8 cellular contexts compared by ENCODE assay signal in the genomic region with DNA sequence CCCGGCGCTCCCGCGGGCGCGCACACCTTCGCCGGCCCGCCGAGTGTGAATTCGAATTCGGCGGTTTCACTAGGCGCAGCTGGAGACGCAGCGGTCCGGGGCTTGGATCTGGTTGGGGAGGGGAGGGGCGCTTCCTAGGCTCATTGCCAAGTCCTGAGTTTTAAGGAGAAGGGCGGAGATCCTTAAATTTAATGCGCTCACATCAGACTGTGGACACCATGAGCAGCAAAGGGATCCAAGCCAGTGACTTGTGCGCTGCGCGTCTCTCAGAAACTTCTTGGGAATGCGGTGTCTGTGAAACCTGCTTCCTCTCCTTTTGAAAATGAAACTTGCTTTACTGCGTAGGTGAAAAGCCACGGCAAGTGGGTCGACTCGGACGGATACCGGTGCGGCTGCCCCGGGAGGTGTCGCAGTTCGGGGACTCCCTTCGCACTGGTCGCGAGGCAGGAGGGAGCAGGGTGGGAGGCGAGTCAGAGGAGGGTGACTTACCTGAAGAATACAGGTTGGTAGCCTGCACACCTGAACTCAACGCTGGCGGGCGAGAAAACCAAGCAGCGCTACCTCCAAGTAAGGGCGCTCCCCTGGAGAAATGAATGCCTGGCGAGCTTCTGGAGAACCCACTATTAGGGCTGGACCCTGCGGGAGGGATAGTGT. TPM values are rescaled to one million over a fixed set of nuclear protein-coding genes. Genes with fewer than 3 reads are reported as not detected.
DNase-seq lines count a peak whose midpoint lies in the region; ATAC-seq, FAIRE-seq and TF ChIP-seq lines count a peak whose summit lies in the region.

No MANE protein-coding gene starts in this region.

- CTCF ChIA-PET in GM12878 (lab: Yijun Ruan, JAX), result interaction anchor here (1.4 kb wide), 2 partner anchors 68 to 72 kb away, joined by 3 to 5 read pairs; no protein-coding TSS in a partner anchor

- in situ Hi-C loops in GM12878 (cut with MboI), result no loop called here

- RAD21 ChIA-PET in GM12878 (lab: Charles Lee; ENCODE audit: unreplicated experiment), result no interaction called here

- TF ChIP-seq CTCF in GM12878 (IDR thresholded peaks at IDR 0.05 in 2 of 3, conservative IDR thresholded peaks at IDR 0.05 in 1 of 3; ENCODE audit: control insufficient read depth in 2 of 3, extremely low read depth in 1 of 3, insufficient read depth in 1 of 3, low read depth in 3 of 3, low read length in 3 of 3), result no peak
- TF ChIP-seq CTCF in keratinocyte (optimal IDR thresholded peaks at IDR 0.05 in 1 of 3, IDR thresholded peaks at IDR 0.05 in 1 of 3, conservative IDR thresholded peaks at IDR 0.05 in 1 of 3; ENCODE audit: extremely low read depth in 1 of 3, insufficient read depth in 2 of 3, low read length in 3 of 3), result no peak

- no peaks in the 10 kb centered on the region for H3K79me2 ChIP-seq in GM12878 (ENCODE audit: control insufficient read depth, insufficient read depth, low read length)
- no peaks in the 10 kb centered on the region for H3K79me2 ChIP-seq in keratinocyte (ENCODE audit: control insufficient read depth, insufficient read depth, low read length)

- no peaks in the 10 kb centered on the region for H3K36me3 ChIP-seq in GM12878 (ENCODE audit: control insufficient read depth in 2 of 2, insufficient read depth in 2 of 2, low read length in 1 of 2)
- no peaks in the 10 kb centered on the region for H3K36me3 ChIP-seq in keratinocyte (ENCODE audit: control insufficient read depth in 2 of 2, extremely low read depth in 1 of 2, insufficient read depth in 2 of 2, low read length in 2 of 2)

- no peak for TF ChIP-seq POLR2A in GM12878 (IDR thresholded peaks at IDR 0.05; ENCODE audit: low read depth, low read length)

- dilution Hi-C loops in keratinocyte (cut with MboI; ENCODE audit: extremely low pct_ligation_motif_present, low sequenced_read_pairs), result no loop called here

- H3K27me3 ChIP-seq in GM12878 (replicated peaks in 1 of 2; ENCODE audit: control insufficient read depth in 2 of 2, insufficient read depth in 2 of 2, low read length in 1 of 2) (peaks cover 5 to 10% of the 10 kb centered on the region in 2 experiments; a peak in 2 of 4 replicates), keratinocyte (ENCODE audit: control insufficient read depth, extremely low read depth, insufficient read depth, low read length) (peaks cover 3% of the 10 kb centered on the region)

- intact Hi-C loops in GM12878 (cut with micrococcal nuclease; ENCODE audit: unreplicated experiment), result loop anchor here (2.0 kb wide), 1 partner anchor 48 kb away; no protein-coding TSS in a partner anchor

- H3K4me1 ChIP-seq in GM12878 (ENCODE audit: control insufficient read depth, insufficient read depth, low read length) (peaks cover 11% of the 10 kb centered on the region), keratinocyte (ENCODE audit: control insufficient read depth, extremely low read depth, insufficient read depth, low read length) (peaks cover 15% of the 10 kb centered on the region)

- H2AFZ ChIP-seq in GM12878 (ENCODE audit: control insufficient read depth, low read depth, low read length) (peak overlapping the region; percentile 13; the same call in 1 of the 2 replicates), keratinocyte (ENCODE audit: control insufficient read depth, low read length) (peak overlapping the region; percentile 57)

- DNase-seq in AML-193 (lab: John Stamatoyannopoulos, UW), result peak; percentile 27 to 32
- DNase-seq in GOT3 (lab: John Stamatoyannopoulos, UW), result peak; percentile 4
- DNase-seq in T-helper 22 cell (ENCODE audit: low read depth), result peak; percentile 36
- no peak for DNase-seq in GM12878 (ENCODE audit: low read depth, low spot score)
- no peak for DNase-seq in keratinocyte (ENCODE audit: low read depth, low spot score)
- DNase-seq in stimulated activated CD4-positive, alpha-beta T cell treated with anti-CD3 and anti-CD28 coated beads, Interleukin-1b, Interleukin-23, amount 100 ng/mL, for 4 hours (ENCODE audit: low read depth in 2 of 2), result peak; percentile 26 to 37
- DNase-seq in NCI-H2196 treated with DMSO at 0.1 percent for 48 hours (lab: John Stamatoyannopoulos, UW; ENCODE audit: unreplicated experiment), result no peak
- DNase-seq in NOMO-1 treated with DMSO at 0.1 percent for 48 hours (lab: John Stamatoyannopoulos, UW; ENCODE audit: unreplicated experiment), result no peak

- H3K27ac ChIP-seq in GM12878 (ENCODE audit: control insufficient read depth, insufficient read depth) (no peak overlapping the region), keratinocyte (ENCODE audit: control insufficient read depth, insufficient read depth, low read length) (no peak overlapping the region)

- H3K4me2 ChIP-seq in GM12878 (ENCODE audit: control insufficient read depth, insufficient read depth) (peak overlapping the region; percentile 89), keratinocyte (ENCODE audit: control insufficient read depth, extremely low read depth, insufficient read depth, low read depth, low read length) (peak overlapping the region; percentile 88)

- no peak for TF ChIP-seq EP300 in GM12878 (IDR thresholded peaks at IDR 0.05; ENCODE audit: borderline replicate concordance in 1 of 2, control insufficient read depth in 1 of 2, low read depth in 2 of 2, low read length in 2 of 2)

- POLR2A ChIA-PET in GM12878 (lab: Charles Lee), result interaction anchor here (0.5 kb wide), 1 partner anchor 246 kb away, joined by 3 read pairs; no protein-coding TSS in a partner anchor

- H4K20me1 ChIP-seq in GM12878 (ENCODE audit: control insufficient read depth, insufficient read depth) (no peaks in the 10 kb centered on the region), keratinocyte (ENCODE audit: control insufficient read depth, extremely low read depth, insufficient read depth, low read length) (no peaks in the 10 kb centered on the region)

- under 1% methylated on average over 45 of the region's 45 CpGs for WGBS in GM12878 (ENCODE audit: insufficient coverage, insufficient replicate concordance, low lambda C conversion rate, missing lambda C conversion rate)

- H3K9ac ChIP-seq in GM12878 (ENCODE audit: control insufficient read depth, insufficient read depth, low read length) (no peak overlapping the region), keratinocyte (ENCODE audit: control insufficient read depth, extremely low read depth, insufficient read depth, low read length) (peak overlapping the region; percentile 33)

- BruUV-seq in GM12878 (replicated peaks; lab: Mats Ljungman, UMichigan), result no TSS peak

- ATAC-seq in GM12878, result peak; percentile 38

- SMC1A ChIA-PET in GM12878 (lab: Charles Lee; ENCODE audit: uncharacterized antibody, unreplicated experiment), result interaction anchor here (0.6 to 0.7 kb wide), 3 partner anchors 31 to 1238 kb away, joined by 3 to 4 read pairs (median 4); no protein-coding TSS in a partner anchor

- H3K9me3 ChIP-seq in GM12878 (replicated peaks; ENCODE audit: control insufficient read depth, insufficient read depth, low read length) (no peaks in the 10 kb centered on the region), keratinocyte (ENCODE audit: control insufficient read depth, low read depth, low read length) (no peaks in the 10 kb centered on the region)

- no peak for TF ChIP-seq RAD21 in GM12878 (IDR thresholded peaks at IDR 0.05; ENCODE audit: insufficient read depth, low read depth, low read length)

- FAIRE-seq in GM12878 (lab: Jason Lieb, UNC), result no peak
- peak; percentile 23 for FAIRE-seq in keratinocyte (lab: Jason Lieb, UNC)

- H3K9me1 ChIP-seq in keratinocyte (ENCODE audit: control insufficient read depth, extremely low read depth, insufficient read depth, low read length), result no peaks in the 10 kb centered on the region

- H3K4me3 ChIP-seq in GM12878 (peak overlapping the region; percentile 62), keratinocyte (ENCODE audit: control insufficient read depth in 2 of 3, extremely low read depth in 1 of 3, insufficient read depth in 2 of 3, low read depth in 1 of 3, low read length in 3 of 3) (peak overlapping the region; percentile 58 to 74 (median 67))

TF ChIP-seq in GM12878, 131 proteins besides CTCF, POLR2A, EP300 and RAD21 (continues in another document):
- TF ChIP-seq FOS (IDR thresholded peaks at IDR 0.05; ENCODE audit: borderline replicate concordance, extremely low read depth, insufficient read length) (no peak), DPF2 (IDR thresholded peaks at IDR 0.05) (no peak), HCFC1 (IDR thresholded peaks at IDR 0.05; ENCODE audit: low read length) (no peak), GABPA (IDR thresholded peaks at IDR 0.05; ENCODE audit: low read depth) (no peak), IRF4 (IDR thresholded peaks at IDR 0.05; ENCODE audit: low read depth, low read length) (no peak)

RNA-seq across cellular contexts. Expression of a gene that starts 0.9 kb away (rescaled TPM):
- 0.20 TPM in 1 of 2 replicates, not detected in the other for total RNA-seq in GM12878 (2013; cell fraction: nucleolus; rRNA removed)
- total RNA-seq in GM12878 (2014; rRNA removed), result 0.65 and 0.73 TPM in 2 replicates
- 0.76 and 0.78 TPM in 2 replicates for total RNA-seq in GM12878 (2014; rRNA removed; fragmentation: Illumina TruSeq; extraction: Trizol)
- total RNA-seq in GM12878 (2021), result 1.4 and 1.6 TPM in 2 replicates
- polyA plus RNA-seq in GM12878 (2011; ENCODE audit: low read depth), result 2.5 TPM
- 0.19 and 0.20 TPM in 2 replicates for polyA plus RNA-seq in GM12878 (2011; rRNA removed)
- 0.20 and 0.24 TPM in 2 replicates for polyA plus RNA-seq in GM12878 (2011; cell fraction: cytosol; rRNA removed)
- polyA plus RNA-seq in GM12878 (2011; cell fraction: nucleus; rRNA removed), result 0.09 and 0.23 TPM in 2 replicates
- polyA plus RNA-seq in GM12878 (2012), result 2.0 and 3.1 TPM in 2 replicates
- 1.1 and 1.3 TPM in 2 replicates for polyA plus RNA-seq in GM12878 (2014; fragmentation: Illumina TruSeq; extraction: Trizol)
- under 1 TPM; 0.31 to 0.53 TPM for polyA plus RNA-seq in GM12878 (2014; fragmentation: Nextera tagmentation; extraction: Ambion mirVana)
- polyA plus RNA-seq in GM12878 (2014; rRNA removed), result 0.61 and 0.79 TPM in 2 replicates
- 1 to 10 TPM; 2.2 to 2.4 TPM for polyA plus RNA-seq in GM12878 (2016; fragmentation: Nextera tagmentation; extraction: Ambion mirVana)
- 0.51 and 0.62 TPM in 2 replicates for polyA minus RNA-seq in GM12878 (2011; rRNA and poly(A)+ RNA removed)
- 0.31 TPM in 1 of 2 replicates, not detected in the other for polyA minus RNA-seq in GM12878 (2011; cell fraction: cytosol; rRNA and poly(A)+ RNA removed)
- polyA minus RNA-seq in GM12878 (2011; cell fraction: nucleus; rRNA and poly(A)+ RNA removed), result 0.12 and 0.29 TPM in 2 replicates
- 0.10 to 0.13 TPM (median 0.10 TPM) in 3 replicates for polyA plus RNA-seq in keratinocyte
- 0.07 TPM for polyA plus RNA-seq in keratinocyte (2011; ENCODE audit: low read depth)
- polyA plus RNA-seq in keratinocyte (2011; cell fraction: cytosol; rRNA removed), result 0.06 and 0.13 TPM in 2 replicates
- 0.17 and 0.18 TPM in 2 replicates for polyA plus RNA-seq in keratinocyte (2011; cell fraction: nucleus; rRNA removed)
- 0.13 and 0.28 TPM in 2 replicates for polyA plus RNA-seq in keratinocyte (2012; ENCODE audit: low replicate concordance)
- 0.07 to 0.63 TPM (median 0.35 TPM) in 3 replicates for polyA minus RNA-seq in keratinocyte
- 0.38 TPM for polyA minus RNA-seq in keratinocyte (2011; cell fraction: cytosol; rRNA and poly(A)+ RNA removed)
- 0.31 and 0.32 TPM in 2 replicates for polyA minus RNA-seq in keratinocyte (2011; cell fraction: nucleus; rRNA and poly(A)+ RNA removed)

Comparison
In these comparisons a context has a peak if more than half of its experiments do, and no peak if none do; other contexts are left out.
1. DNase-seq: peak in AML-193 (2 of 2), GOT3 (single experiment), T-helper 22 cell (single experiment) and stimulated activated CD4-positive, alpha-beta T cell treated with anti-CD3 and anti-CD28 coated beads, Interleukin-1b, Interleukin-23, amount 100 ng/mL, for 4 hours (2 of 2); none in GM12878 (single experiment), keratinocyte (single experiment), NCI-H2196 treated with DMSO at 0.1 percent for 48 hours (single experiment) and NOMO-1 treated with DMSO at 0.1 percent for 48 hours (single experiment).